ENCODE assay signal across 1 cellular context in genomic region chr2:42924436-42924897, GRCh38.
TF ChIP-seq lines count a peak whose summit lies in the region.

No MANE protein-coding gene starts in this region.

TF ChIP-seq in K562, 482 proteins besides CTCF, POLR2A, EP300 and RAD21 (continued from another document):
- TF ChIP-seq MGA (IDR thresholded peaks at IDR 0.05): 0 out of 2 replicates have a peak, but pooled peaks have one; percentile 14
- 0 out of 2 replicates have a peak, but pooled peaks have one; percentile 18 for TF ChIP-seq NFE2L1 (tag; IDR thresholded peaks at IDR 0.05; ENCODE audit: borderline replicate concordance, low read depth)
- no peak for TF ChIP-seq MLLT1 (IDR thresholded peaks at IDR 0.05)
